1 cellular context compared by ENCODE assay signal in genomic region chr17:18361837-18362380, GRCh38.
TF ChIP-seq lines count a peak whose summit lies in the region.

No MANE protein-coding gene starts in this region.

TF ChIP-seq in HepG2, 621 proteins besides CTCF, POLR2A, EP300 and RAD21:
- no peak for TF ChIP-seq HIVEP1 (CRISPR knock-in tag; IDR thresholded peaks at IDR 0.05)
- no peak for TF ChIP-seq ZNF775 (CRISPR knock-in tag; IDR thresholded peaks at IDR 0.05; ENCODE audit: borderline replicate concordance)
- TF ChIP-seq CBX1 (IDR thresholded peaks at IDR 0.05; ENCODE audit: low read depth), result no peak
- TF ChIP-seq PCBP2 (optimal IDR thresholded peaks at IDR 0.05; ENCODE audit: low read depth, low read length, poor library complexity, severe bottlenecking), result no peak
- no peak for TF ChIP-seq THAP8 (CRISPR knock-in tag; IDR thresholded peaks at IDR 0.05; ENCODE audit: borderline replicate concordance)
- no peak for TF ChIP-seq HMG20A (CRISPR knock-in tag; IDR thresholded peaks at IDR 0.05; ENCODE audit: borderline replicate concordance)
- no peak for TF ChIP-seq MED13 (CRISPR knock-in tag; IDR thresholded peaks at IDR 0.05)
- TF ChIP-seq ZNF670 (CRISPR knock-in tag; IDR thresholded peaks at IDR 0.05; ENCODE audit: borderline replicate concordance), result no peak
- no peak for TF ChIP-seq GABPA (IDR thresholded peaks at IDR 0.05; ENCODE audit: low read depth, low read length)
- TF ChIP-seq GABPA (CRISPR knock-in tag; IDR thresholded peaks at IDR 0.05; ENCODE audit: low read depth), result no peak
- no peak for TF ChIP-seq ELK4 (CRISPR knock-in tag; IDR thresholded peaks at IDR 0.05; ENCODE audit: borderline replicate concordance)
- no peak for TF ChIP-seq DMAP1 (CRISPR knock-in tag; IDR thresholded peaks at IDR 0.05)
- no peak for TF ChIP-seq TGIF2 (CRISPR knock-in tag; IDR thresholded peaks at IDR 0.05)
- TF ChIP-seq FIP1L1 (IDR thresholded peaks at IDR 0.05; ENCODE audit: borderline replicate concordance, insufficient read depth, low read depth, low read length), result no peak
- no peak for TF ChIP-seq TCF7L2 (IDR thresholded peaks at IDR 0.05; ENCODE audit: low read depth, low read length)
- no peak for TF ChIP-seq ZNF644 (CRISPR knock-in tag; IDR thresholded peaks at IDR 0.05; ENCODE audit: low read depth)
- no peak for TF ChIP-seq NCOA1 (CRISPR knock-in tag; IDR thresholded peaks at IDR 0.05)
- TF ChIP-seq ZNF225 (CRISPR knock-in tag; IDR thresholded peaks at IDR 0.05), result no peak
- no peak for TF ChIP-seq LRRFIP1 (CRISPR knock-in tag; conservative IDR thresholded peaks at IDR 0.05)
TF ChIP-seq in HepG2: peak in this region for 0.
